ENCODE assay signal across 16 cellular contexts in the genomic region with DNA sequence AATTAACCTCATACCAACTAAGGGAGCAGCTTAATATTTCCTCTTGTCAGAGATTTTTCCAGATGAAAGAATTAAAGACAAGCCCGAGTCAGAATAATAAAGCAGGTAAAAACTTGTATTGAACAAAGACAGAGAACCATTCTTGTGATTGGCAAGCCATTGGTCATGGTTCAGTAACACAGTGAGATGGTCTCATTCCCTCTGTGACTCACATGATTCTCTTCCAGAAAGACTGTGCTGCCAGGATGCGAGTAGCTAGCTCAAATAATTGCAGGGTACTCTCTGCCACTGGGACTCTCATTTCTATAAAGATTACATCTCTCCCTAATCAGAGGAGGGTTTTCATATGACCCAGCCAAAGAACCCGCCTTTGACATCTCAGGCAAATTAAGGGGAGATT.
DNase-seq lines count a peak whose midpoint lies in the region; ATAC-seq and TF ChIP-seq lines count a peak whose summit lies in the region.
"Had no signal": no experiment of that assay in that cellular context is flagged by ENCODE, and none has a peak within 500 bp of the region (broad histone marks: within the 10 kb centered on the region; RNA-seq: fewer than 3 reads in every experiment).

No MANE protein-coding gene starts in this region.

- peak; percentile 31 for DNase-seq in MCF 10A (ENCODE audit: unreplicated experiment)
- DNase-seq in breast epithelium (ENCODE audit: low spot score in 2 of 2): no peak
- peak; percentile 36 for DNase-seq in NCI-H345 (lab: John Stamatoyannopoulos, UW)
- peak; percentile 63 for DNase-seq in epithelial cell of prostate (ENCODE audit: low read depth, low spot score)
- no peak for DNase-seq in activated naive CD4-positive, alpha-beta T cell treated with Interleukin-2 at 50 U/mL for 16 hours
- DNase-seq in activated CD8-positive, alpha-beta memory T cell treated with anti-CD3 and anti-CD28 coated beads for 24 hours: no peak
- DNase-seq: activated T-cell treated with anti-CD3 and anti-CD28 coated beads, Interleukin-2, amount 50 U/mL, for 48 hours; amygdala; dorsolateral prefrontal cortex; NCI-H1436; retina; stimulated activated CD4-positive, alpha-beta T cell treated with anti-CD3 and anti-CD28 coated beads, Interleukin-4, amount 100 ng/mL, for 24 hours; stimulated activated naive B cell treated with anti-CD40 and anti-IgM and Interleukin-4, amounts not matched to agents 10 μg/mL and 1 μg/mL and 100 μg/mL, for 72 hours; T-cell had no signal

- TF ChIP-seq CTCF in MCF 10A (IDR thresholded peaks at IDR 0.05; ENCODE audit: unreplicated experiment) (no peak), breast epithelium (IDR thresholded peaks at IDR 0.05) (no peak)

- H3K36me3 ChIP-seq in breast epithelium: no peaks in the 10 kb centered on the region

- peaks cover 25% of the 10 kb centered on the region for H3K4me1 Mint-ChIP-seq in MCF 10A (ENCODE audit: insufficient read depth, unreplicated experiment)

- no peaks in the 10 kb centered on the region for H3K27me3 Mint-ChIP-seq in MCF 10A (ENCODE audit: insufficient read depth, unreplicated experiment)

- no peaks in the 10 kb centered on the region for H3K27me3 ChIP-seq in breast epithelium

- no peaks in the 10 kb centered on the region for H3K9me3 Mint-ChIP-seq in MCF 10A (ENCODE audit: unreplicated experiment)
- H3K9me3 Mint-ChIP-seq: stimulated activated naive B cell treated with anti-CD40 and anti-IgM and Interleukin-4, amounts not matched to agents 10 μg/mL and 1 μg/mL and 100 μg/mL, for 72 hours; T-cell had no signal

- H3K4me3 Mint-ChIP-seq in MCF 10A (ENCODE audit: unreplicated experiment): no peak overlapping the region
- H3K4me3 Mint-ChIP-seq: stimulated activated naive B cell treated with anti-CD40 and anti-IgM and Interleukin-4, amounts not matched to agents 10 μg/mL and 1 μg/mL and 100 μg/mL, for 72 hours; T-cell had no signal

- CTCF ChIA-PET in MCF 10A (lab: Yijun Ruan, JAX): interaction anchor here (0.5 to 1.3 kb wide), 2 partner anchors 10 to 36 kb away, joined by 3 to 5 read pairs; no protein-coding TSS in a partner anchor

- no peak for ATAC-seq in GM18861 (IDR thresholded peaks at IDR 0.05; ENCODE audit: unreplicated experiment)
- no peak for ATAC-seq in HG03135 (IDR thresholded peaks at IDR 0.05; ENCODE audit: unreplicated experiment)
- ATAC-seq: stimulated activated naive B cell treated with anti-CD40 and anti-IgM and Interleukin-4, amounts not matched to agents 10 μg/mL and 1 μg/mL and 100 μg/mL, for 72 hours; T-cell had no signal

- no peak overlapping the region for H3K27ac Mint-ChIP-seq in MCF 10A (ENCODE audit: low read depth, unreplicated experiment)
- H3K27ac Mint-ChIP-seq: stimulated activated naive B cell treated with anti-CD40 and anti-IgM and Interleukin-4, amounts not matched to agents 10 μg/mL and 1 μg/mL and 100 μg/mL, for 72 hours; T-cell had no signal

- H3K36me3 Mint-ChIP-seq in MCF 10A (ENCODE audit: insufficient read depth, unreplicated experiment): no peaks in the 10 kb centered on the region
- H3K36me3 Mint-ChIP-seq: stimulated activated naive B cell treated with anti-CD40 and anti-IgM and Interleukin-4, amounts not matched to agents 10 μg/mL and 1 μg/mL and 100 μg/mL, for 72 hours; T-cell had no signal

- H3K4me1 ChIP-seq in breast epithelium: no peaks in the 10 kb centered on the region

- no peak overlapping the region for H3K4me3 ChIP-seq in breast epithelium
- H3K4me3 ChIP-seq: dorsolateral prefrontal cortex had no signal

- intact Hi-C loops in MCF 10A (cut with micrococcal nuclease) (no loop called here), breast epithelium (cut with DNase I; ENCODE audit: low total_unique reads) (loop anchor here (2.0 kb wide), 1 partner anchor 61 kb away; no protein-coding TSS in a partner anchor)

- H3K27ac ChIP-seq in breast epithelium (no peak overlapping the region), epithelial cell of prostate (peak overlapping the region; percentile 93)
- H3K27ac ChIP-seq: dorsolateral prefrontal cortex had no signal

- TF ChIP-seq POLR2A in breast epithelium (IDR thresholded peaks at IDR 0.05): no peak

- POLR2A ChIA-PET in MCF 10A (lab: Yijun Ruan, JAX): interaction anchor here (1.4 kb wide), 1 partner anchor 15 kb away, joined by 3 read pairs; no protein-coding TSS in a partner anchor

- no TSS peak for BruUV-seq in MCF 10A (replicated peaks; lab: Mats Ljungman, UMichigan)

- no peaks in the 10 kb centered on the region for H3K9me3 ChIP-seq in breast epithelium

Comparison
In these comparisons a context has a peak if more than half of its experiments do, and no peak if none do; other contexts are left out.
1. DNase-seq: peak in MCF 10A (single experiment), NCI-H345 (single experiment) and epithelial cell of prostate (single experiment); none in breast epithelium (0 of 2), activated naive CD4-positive, alpha-beta T cell treated with Interleukin-2 at 50 U/mL for 16 hours (single experiment) and activated CD8-positive, alpha-beta memory T cell treated with anti-CD3 and anti-CD28 coated beads for 24 hours (single experiment).